In genomic region chr14:67580336-67581230, GRCh38 we compare ENCODE assay signal across 11 cellular contexts.
"Had no signal": no experiment of that assay in that cellular context is flagged by ENCODE, and none has a peak within 500 bp of the region (broad histone marks: within the 10 kb centered on the region; RNA-seq: fewer than 3 reads in every experiment).

No MANE protein-coding gene starts in this region.

- H3K27ac ChIP-seq: body of pancreas, left lung, stomach had no signal

- DNase-seq: activated B cell treated with CpG ODN at 0.5 μM for 24 hours; activated CD4-positive, alpha-beta T cell treated with anti-CD3 and anti-CD28 coated beads, Interleukin-2, amount 10 ng/mL, durations not matched to agents 24 days and 14 days; activated T-cell treated with anti-CD3 and anti-CD28 coated beads for 4 hours; amniotic stem cell; body of pancreas; left lung; stimulated activated CD4-positive, alpha-beta T cell treated with anti-CD3 and anti-CD28 coated beads, Interleukin-15, amount 100 ng/mL, for 24 hours; stimulated activated CD4-positive, alpha-beta T cell treated with anti-CD3 and anti-CD28 coated beads, Interleukin-4, amount 100 ng/mL, for 4 hours; stomach; T1000 had no signal

- H3K27me3 ChIP-seq: body of pancreas, left lung, stomach had no signal

- H3K9me3 ChIP-seq: body of pancreas, left lung, stomach had no signal

- ATAC-seq: activated T-helper 17 cell treated with anti-CD3 and anti-CD28 coated beads, Interleukin-2, amount 50 U/mL, for 72 hours; body of pancreas; left lung had no signal

- H3K4me1 ChIP-seq: left lung, stomach had no signal

- H3K4me3 ChIP-seq: body of pancreas, left lung, stomach had no signal
